Comparison of ENCODE assay signal across 14 cellular contexts in the genomic region with DNA sequence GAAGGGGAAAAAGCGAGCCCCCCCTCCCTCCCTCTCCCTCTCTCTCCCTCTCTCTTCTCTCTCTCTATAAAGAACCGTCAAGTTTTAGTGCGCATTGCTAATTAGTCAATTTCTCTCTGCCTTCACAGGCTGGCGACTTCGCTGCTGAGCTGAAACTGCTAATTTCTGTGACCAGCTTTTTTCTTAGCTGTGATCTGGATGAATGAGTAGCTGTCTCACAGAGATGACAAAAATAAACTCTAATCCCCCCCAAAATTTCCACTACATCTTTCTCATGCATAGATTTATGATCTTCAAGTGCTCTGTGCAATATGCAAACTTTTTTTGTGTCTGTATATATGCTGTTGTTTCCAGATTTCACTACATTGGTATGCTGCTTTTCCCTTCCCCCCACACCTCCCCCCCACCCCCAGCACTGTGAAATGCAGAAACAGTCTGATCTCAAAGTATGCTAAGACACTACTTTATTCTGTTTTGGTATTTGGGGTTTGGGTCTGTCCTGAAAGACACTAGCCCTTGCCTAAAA. TPM values are rescaled to one million over a fixed set of nuclear protein-coding genes. Genes with fewer than 3 reads are reported as not detected.
DNase-seq lines count a peak whose midpoint lies in the region; ATAC-seq and TF ChIP-seq lines count a peak whose summit lies in the region.
"Had no signal": no experiment of that assay in that cellular context is flagged by ENCODE, and none has a peak within 500 bp of the region (broad histone marks: within the 10 kb centered on the region; RNA-seq: fewer than 3 reads in every experiment).

No MANE protein-coding gene starts in this region.

- H3K27ac Mint-ChIP-seq in WTC11 (no peak overlapping the region), nephron (peak overlapping the region; percentile 81 to 97 (median 87)), CD14-positive monocyte (no peak overlapping the region), immature natural killer cell (no peak overlapping the region)

- H3K4me1 ChIP-seq in DOHH2 (ENCODE audit: control insufficient read depth, low read length), result peaks cover 70% of the 10 kb centered on the region

- intact Hi-C loops in CD14-positive monocyte (cut with micrococcal nuclease), result no loop called here
- intact Hi-C loops in lower leg skin (cut with DNase I; ENCODE audit: low total_unique reads), result no loop called here

- H3K9me3 ChIP-seq in DOHH2 (ENCODE audit: control insufficient read depth, insufficient read depth, low read length), result no peaks in the 10 kb centered on the region; the same call in 1 of the 2 replicates

- peaks cover 6% of the 10 kb centered on the region; the same call in 1 of the 2 replicates for H3K36me3 ChIP-seq in DOHH2 (ENCODE audit: control insufficient read depth, low read length)

- peak overlapping the region; percentile 97 for H3K4me2 ChIP-seq in DOHH2 (ENCODE audit: low read length)

- POLR2A ChIA-PET in WTC11 (lab: Charles Lee), result no interaction called here

- H3K36me3 Mint-ChIP-seq in WTC11, result no peaks in the 10 kb centered on the region
- no peaks in the 10 kb centered on the region for H3K36me3 Mint-ChIP-seq in nephron (ENCODE audit: low read depth)
- no peaks in the 10 kb centered on the region for H3K36me3 Mint-ChIP-seq in CD14-positive monocyte
- peaks cover 0 to 5% (median 0%) of the 10 kb centered on the region in 3 donors for H3K36me3 Mint-ChIP-seq in immature natural killer cell

- CTCF ChIA-PET in WTC11 (lab: Charles Lee), result interaction anchor here (0.8 to 1.6 kb wide), 4 partner anchors 22 to 150 kb away, joined by 3 to 4 read pairs (median 3); no protein-coding TSS in a partner anchor

- peaks cover 52% of the 10 kb centered on the region for H3K27me3 Mint-ChIP-seq in WTC11 (ENCODE audit: low read depth)
- H3K27me3 Mint-ChIP-seq in nephron (ENCODE audit: low read depth), result peaks cover 53% of the 10 kb centered on the region
- peaks cover 54 to 65% (median 62%) of the 10 kb centered on the region in 3 donors for H3K27me3 Mint-ChIP-seq in CD14-positive monocyte (ENCODE audit: low read depth in 3 of 3)
- peaks cover 5 to 14% (median 14%) of the 10 kb centered on the region in 3 donors for H3K27me3 Mint-ChIP-seq in immature natural killer cell (ENCODE audit: low read depth in 3 of 3)

- no peak for TF ChIP-seq CTCF in DOHH2 (IDR thresholded peaks at IDR 0.05; ENCODE audit: low read depth, low read length, poor library complexity, severe bottlenecking)
- TF ChIP-seq CTCF in WTC11 (IDR thresholded peaks at IDR 0.05), result no peak
- TF ChIP-seq CTCF in nephron (IDR thresholded peaks at IDR 0.05; ENCODE audit: unreplicated experiment in 3 of 3), result no peak
- no peak for TF ChIP-seq CTCF in CD14-positive monocyte (IDR thresholded peaks at IDR 0.05)
- TF ChIP-seq CTCF in lower leg skin (IDR thresholded peaks at IDR 0.05), result no peak

- peaks cover 26% of the 10 kb centered on the region for H3F3A ChIP-seq in DOHH2 (ENCODE audit: control insufficient read depth, insufficient read depth)

- DNase-seq in WTC11 (ENCODE audit: low spot score), result no peak
- no peak for DNase-seq in CD14-positive monocyte (ENCODE audit: low spot score)
- no peak for DNase-seq in immature natural killer cell
- no peak for DNase-seq in lower leg skin (ENCODE audit: low spot score in 2 of 2)
- no peak for DNase-seq in T1000 (lab: John Stamatoyannopoulos, UW)
- DNase-seq: activated effector memory CD4-positive, alpha-beta T cell treated with anti-CD3 and anti-CD28 coated beads, Interleukin-2, amount 50 U/mL, for 16 hours; anterior cingulate cortex; MV-4-11; stimulated activated CD4-positive, alpha-beta T cell treated with anti-CD3 and anti-CD28 coated beads, Interleukin-4, amount 100 ng/mL, for 1 hour; T-helper 1 cell had no signal

- WGBS in lower leg skin, 2 donors, result 27 to 33% methylated on average over 5 of the region's 5 CpGs

- H3K9me2 ChIP-seq in DOHH2 (replicated peaks; ENCODE audit: control insufficient read depth, low read length), result no peaks in the 10 kb centered on the region

- H3K4me3 ChIP-seq in DOHH2 (ENCODE audit: low read length) (peak overlapping the region; percentile 94), lower leg skin (ENCODE audit: low read depth, poor library complexity, severe bottlenecking) (no peak overlapping the region)

- H3K4me1 Mint-ChIP-seq in WTC11 (peaks cover 51% of the 10 kb centered on the region), nephron (peaks cover 20% of the 10 kb centered on the region), CD14-positive monocyte (no peaks in the 10 kb centered on the region), immature natural killer cell (no peaks in the 10 kb centered on the region)

- H3K4me3 Mint-ChIP-seq in WTC11 (peak overlapping the region; percentile 70), nephron (peak overlapping the region; percentile 62 to 90 (median 87)), CD14-positive monocyte (peak overlapping the region in 1 of 2 donors; percentile 56), immature natural killer cell (no peak overlapping the region)

- peak overlapping the region; percentile 89 for H3K27ac ChIP-seq in DOHH2 (ENCODE audit: low read depth, low read length)

- no peak for TF ChIP-seq POLR2A in lower leg skin (IDR thresholded peaks at IDR 0.05)

- peaks cover 31% of the 10 kb centered on the region for H3K79me2 ChIP-seq in DOHH2 (ENCODE audit: control insufficient read depth, low read length)

- H4K20me1 ChIP-seq in DOHH2 (ENCODE audit: control insufficient read depth, insufficient read depth, low read depth, low read length), result no peaks in the 10 kb centered on the region

- ATAC-seq in HG02610 (IDR thresholded peaks at IDR 0.05; ENCODE audit: unreplicated experiment), result peak; percentile 34
- no peak for ATAC-seq in WTC11
- ATAC-seq: sciatic nerve had no signal

- no peaks in the 10 kb centered on the region for H3K27me3 ChIP-seq in DOHH2 (ENCODE audit: control insufficient read depth, low read length)

- 0 out of 2 replicates have a peak, but pooled peaks cover 4% of the 10 kb centered on the region for H3K9me3 Mint-ChIP-seq in WTC11
- H3K9me3 Mint-ChIP-seq in nephron, result no peaks in the 10 kb centered on the region
- H3K9me3 Mint-ChIP-seq in CD14-positive monocyte, result peaks cover 0 to 9% (median 7%) of the 10 kb centered on the region in 7 donors
- H3K9me3 Mint-ChIP-seq in immature natural killer cell, result peaks cover 1 to 14% (median 3%) of the 10 kb centered on the region in 6 donors

TF ChIP-seq in WTC11, 78 proteins besides CTCF, POLR2A, EP300 and RAD21:
- TF ChIP-seq, protein P1, sequence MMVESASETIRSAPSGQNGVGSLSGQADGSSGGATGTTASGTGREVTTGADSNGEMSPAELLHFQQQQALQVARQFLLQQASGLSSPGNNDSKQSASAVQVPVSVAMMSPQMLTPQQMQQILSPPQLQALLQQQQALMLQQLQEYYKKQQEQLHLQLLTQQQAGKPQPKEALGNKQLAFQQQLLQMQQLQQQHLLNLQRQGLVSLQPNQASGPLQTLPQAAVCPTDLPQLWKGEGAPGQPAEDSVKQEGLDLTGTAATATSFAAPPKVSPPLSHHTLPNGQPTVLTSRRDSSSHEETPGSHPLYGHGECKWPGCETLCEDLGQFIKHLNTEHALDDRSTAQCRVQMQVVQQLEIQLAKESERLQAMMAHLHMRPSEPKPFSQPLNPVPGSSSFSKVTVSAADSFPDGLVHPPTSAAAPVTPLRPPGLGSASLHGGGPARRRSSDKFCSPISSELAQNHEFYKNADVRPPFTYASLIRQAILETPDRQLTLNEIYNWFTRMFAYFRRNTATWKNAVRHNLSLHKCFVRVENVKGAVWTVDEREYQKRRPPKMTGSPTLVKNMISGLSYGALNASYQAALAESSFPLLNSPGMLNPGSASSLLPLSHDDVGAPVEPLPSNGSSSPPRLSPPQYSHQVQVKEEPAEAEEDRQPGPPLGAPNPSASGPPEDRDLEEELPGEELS (CRISPR knock-in tag; IDR thresholded peaks at IDR 0.05), result no peak
- TF ChIP-seq TP53 (CRISPR knock-in tag; IDR thresholded peaks at IDR 0.05), result no peak

RNA-seq across cellular contexts. Expression of a gene that starts 0.4 kb away (rescaled TPM):
- total RNA-seq in WTC11 (2021) (3.9 to 4.8 TPM (median 4.3 TPM) in 3 replicates), lower leg skin (not detected)
- polyA plus RNA-seq in CD14-positive monocyte (not detected), immature natural killer cell (under 1 TPM in 1 of 3 donors, not detected in 2; 0.07 TPM)

Comparison
In these comparisons a context has a peak if more than half of its experiments do, and no peak if none do; other contexts are left out.
1. H3K27ac Mint-ChIP-seq: peak in nephron (3 of 3); none in WTC11 (single experiment), CD14-positive monocyte (0 of 7) and immature natural killer cell (0 of 6).
2. H3K4me3 Mint-ChIP-seq: peak in WTC11 (single experiment) and nephron (3 of 3); none in immature natural killer cell (0 of 5).